In genomic region chr1:39394059-39394458, GRCh38 we compare ENCODE assay signal across 1 cellular context.
TF ChIP-seq lines count a peak whose summit lies in the region.

No MANE protein-coding gene starts in this region.

TF ChIP-seq in K562, 482 proteins besides CTCF, POLR2A, EP300 and RAD21 (continued from another document):
- TF ChIP-seq PBX2 (CRISPR knock-in tag; IDR thresholded peaks at IDR 0.05; ENCODE audit: low read depth): no peak
- peak; percentile 95 for TF ChIP-seq PBX2 (tag; conservative IDR thresholded peaks at IDR 0.05; ENCODE audit: low read depth)
TF ChIP-seq in K562: peak in this region for 7.
